1 cellular context compared by ENCODE assay signal in genomic region chr17:44076716-44077594, GRCh38.
TF ChIP-seq lines count a peak whose summit lies in the region.

No MANE protein-coding gene starts in this region.

TF ChIP-seq in HepG2, 621 proteins besides CTCF, POLR2A, EP300 and RAD21 (continued from another document and continues in another):
- TF ChIP-seq ZGPAT (CRISPR knock-in tag; IDR thresholded peaks at IDR 0.05) (peak; percentile 52; the same call in 1 of the 2 replicates), GATAD1 (CRISPR knock-in tag; IDR thresholded peaks at IDR 0.05) (no peak), ZFP1 (CRISPR knock-in tag; IDR thresholded peaks at IDR 0.05) (no peak), ZNF747 (CRISPR knock-in tag; IDR thresholded peaks at IDR 0.05; ENCODE audit: borderline replicate concordance) (no peak), TP53 (CRISPR knock-in tag; conservative IDR thresholded peaks at IDR 0.05) (no peak), ZNF143 (CRISPR knock-in tag; IDR thresholded peaks at IDR 0.05) (0 out of 2 replicates have a peak, but pooled peaks have one; percentile 20), DR1 (CRISPR knock-in tag; IDR thresholded peaks at IDR 0.05) (no peak), ZNF292 (CRISPR knock-in tag; IDR thresholded peaks at IDR 0.05; ENCODE audit: borderline replicate concordance, low read depth) (no peak), SRSF4 (IDR thresholded peaks at IDR 0.05; ENCODE audit: low read depth, low read length, poor library complexity, severe bottlenecking) (no peak), AGO1 (IDR thresholded peaks at IDR 0.05; ENCODE audit: low read depth, low read length, poor library complexity, severe bottlenecking) (no peak), POLR2G (IDR thresholded peaks at IDR 0.05; ENCODE audit: low read depth, low read length) (0 out of 2 replicates have a peak, but pooled peaks have one; percentile 14), BRD4 (CRISPR knock-in tag; IDR thresholded peaks at IDR 0.05) (no peak), ATF1 (CRISPR knock-in tag; IDR thresholded peaks at IDR 0.05) (no peak), JUND (CRISPR knock-in tag; IDR thresholded peaks at IDR 0.05) (no peak), HDAC1 (CRISPR knock-in tag; IDR thresholded peaks at IDR 0.05) (0 out of 2 replicates have a peak, but pooled peaks have one; percentile 17), SKI (IDR thresholded peaks at IDR 0.05; ENCODE audit: partially characterized antibody) (no peak), ZBTB4 (CRISPR knock-in tag; IDR thresholded peaks at IDR 0.05; ENCODE audit: borderline replicate concordance) (no peak), SNAI1 (CRISPR knock-in tag; IDR thresholded peaks at IDR 0.05; ENCODE audit: borderline replicate concordance) (no peak), NR2F1 (CRISPR knock-in tag; IDR thresholded peaks at IDR 0.05) (no peak), ZNF883 (CRISPR knock-in tag; IDR thresholded peaks at IDR 0.05; ENCODE audit: not compliant biosample characterization) (no peak), DNMT1 (CRISPR knock-in tag; IDR thresholded peaks at IDR 0.05) (no peak), MLLT10 (CRISPR knock-in tag; IDR thresholded peaks at IDR 0.05) (no peak), ZNF597 (CRISPR knock-in tag; IDR thresholded peaks at IDR 0.05) (no peak), ZNF850 (CRISPR knock-in tag; conservative IDR thresholded peaks at IDR 0.05) (no peak), EED (CRISPR knock-in tag; IDR thresholded peaks at IDR 0.05) (no peak), SP140L (CRISPR knock-in tag; IDR thresholded peaks at IDR 0.05; ENCODE audit: borderline replicate concordance) (no peak), PHF21A (CRISPR knock-in tag; IDR thresholded peaks at IDR 0.05) (peak; percentile 56; the same call in 1 of the 2 replicates), ZNF703 (CRISPR knock-in tag; IDR thresholded peaks at IDR 0.05; ENCODE audit: borderline replicate concordance) (no peak), TCF7 (IDR thresholded peaks at IDR 0.05; ENCODE audit: low read depth) (no peak), MAZ (IDR thresholded peaks at IDR 0.05; ENCODE audit: borderline replicate concordance, low read depth, low read length) (no peak), MAZ (CRISPR knock-in tag; IDR thresholded peaks at IDR 0.05; ENCODE audit: low read depth) (peak; percentile 62; the same call in 1 of the 2 replicates), ZNF550 (CRISPR knock-in tag; IDR thresholded peaks at IDR 0.05; ENCODE audit: borderline replicate concordance) (no peak), ZFYVE20 (CRISPR knock-in tag; IDR thresholded peaks at IDR 0.05; ENCODE audit: borderline replicate concordance, low read depth) (no peak), ZNF878 (CRISPR knock-in tag; IDR thresholded peaks at IDR 0.05) (no peak; the same call in 1 of the 2 replicates), ZNF18 (CRISPR knock-in tag; IDR thresholded peaks at IDR 0.05; ENCODE audit: insufficient replicate concordance) (no peak), ZNF800 (CRISPR knock-in tag; IDR thresholded peaks at IDR 0.05) (0 out of 2 replicates have a peak, but pooled peaks have one; percentile 30), PAXIP1 (CRISPR knock-in tag; conservative IDR thresholded peaks at IDR 0.05) (peak; percentile 85), ARID4A (CRISPR knock-in tag; IDR thresholded peaks at IDR 0.05; ENCODE audit: borderline replicate concordance) (peak; percentile 33; the same call in 1 of the 2 replicates), NCOA1 (CRISPR knock-in tag; IDR thresholded peaks at IDR 0.05) (0 out of 2 replicates have a peak, but pooled peaks have one; percentile 37)
- TF ChIP-seq, protein P1, sequence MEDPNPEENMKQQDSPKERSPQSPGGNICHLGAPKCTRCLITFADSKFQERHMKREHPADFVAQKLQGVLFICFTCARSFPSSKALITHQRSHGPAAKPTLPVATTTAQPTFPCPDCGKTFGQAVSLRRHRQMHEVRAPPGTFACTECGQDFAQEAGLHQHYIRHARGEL (CRISPR knock-in tag; IDR thresholded peaks at IDR 0.05) = no peak
- TF ChIP-seq, protein P2, sequence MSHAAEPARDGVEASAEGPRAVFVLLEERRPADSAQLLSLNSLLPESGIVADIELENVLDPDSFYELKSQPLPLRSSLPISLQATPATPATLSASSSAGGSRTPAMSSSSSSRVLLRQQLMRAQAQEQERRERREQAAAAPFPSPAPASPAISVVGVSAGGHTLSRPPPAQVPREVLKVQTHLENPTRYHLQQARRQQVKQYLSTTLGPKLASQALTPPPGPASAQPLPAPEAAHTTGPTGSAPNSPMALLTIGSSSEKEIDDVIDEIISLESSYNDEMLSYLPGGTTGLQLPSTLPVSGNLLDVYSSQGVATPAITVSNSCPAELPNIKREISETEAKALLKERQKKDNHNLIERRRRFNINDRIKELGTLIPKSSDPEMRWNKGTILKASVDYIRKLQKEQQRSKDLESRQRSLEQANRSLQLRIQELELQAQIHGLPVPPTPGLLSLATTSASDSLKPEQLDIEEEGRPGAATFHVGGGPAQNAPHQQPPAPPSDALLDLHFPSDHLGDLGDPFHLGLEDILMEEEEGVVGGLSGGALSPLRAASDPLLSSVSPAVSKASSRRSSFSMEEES (CRISPR knock-in tag; IDR thresholded peaks at IDR 0.05) = no peak
- TF ChIP-seq, protein P3, sequence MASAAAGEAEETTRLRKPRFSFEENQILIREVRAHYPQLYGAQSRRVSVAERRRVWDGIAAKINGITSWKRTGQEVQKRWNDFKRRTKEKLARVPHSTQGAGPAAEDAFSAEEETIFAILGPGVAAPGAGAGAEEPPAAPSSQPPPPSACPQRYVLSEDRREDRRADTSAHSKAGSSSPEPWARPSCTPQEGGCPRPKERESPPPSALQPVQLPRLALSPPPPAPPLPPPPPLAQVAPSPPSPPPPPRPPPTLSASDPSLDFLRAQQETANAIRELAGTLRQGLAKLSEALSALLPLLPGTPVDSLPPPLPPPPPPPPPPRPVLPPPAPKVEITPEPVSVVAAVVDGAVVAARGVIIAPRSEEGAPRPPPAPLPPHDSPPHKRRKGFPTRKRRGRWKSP (CRISPR knock-in tag; IDR thresholded peaks at IDR 0.05) = peak; percentile 71
